9 cellular contexts compared by ENCODE assay signal in genomic region chr12:95820096-95820703, GRCh38. TPM values are rescaled to one million over a fixed set of nuclear protein-coding genes. Genes with fewer than 3 reads are reported as not detected.
DNase-seq lines count a peak whose midpoint lies in the region; ATAC-seq and TF ChIP-seq lines count a peak whose summit lies in the region.
"Had no signal": no experiment of that assay in that cellular context is flagged by ENCODE, and none has a peak within 500 bp of the region (broad histone marks: within the 10 kb centered on the region; RNA-seq: fewer than 3 reads in every experiment).

No MANE protein-coding gene starts in this region.

- H3K9me3 Mint-ChIP-seq in activated naive CD4-positive, alpha-beta T cell treated with anti-CD3 and anti-CD28 coated beads, Interleukin-2, amount 50 U/mL, for 72 hours, result no peaks in the 10 kb centered on the region
- H3K9me3 Mint-ChIP-seq: activated naive CD8-positive, alpha-beta T cell treated with anti-CD3 and anti-CD28 coated beads, Interleukin-2, amount 10 ng/mL, durations not matched to agents 7 days and 5 days had no signal

- no peaks in the 10 kb centered on the region for H3K9me2 ChIP-seq in OCI-LY7 (ENCODE audit: insufficient read depth, low read length)

- H3K36me3 ChIP-seq in OCI-LY7 (ENCODE audit: insufficient read depth, low read length) (no peaks in the 10 kb centered on the region), esophagus squamous epithelium (no peaks in the 10 kb centered on the region)

- H3K27me3 ChIP-seq in esophagus squamous epithelium, result no peaks in the 10 kb centered on the region

- TF ChIP-seq CTCF in OCI-LY7 (conservative IDR thresholded peaks at IDR 0.05; ENCODE audit: low read length), result peak; percentile 45
- TF ChIP-seq CTCF in esophagus squamous epithelium (IDR thresholded peaks at IDR 0.05), result peak in 5 of 6 experiments; percentile 40 to 65 (median 49)

- H3K9me3 ChIP-seq in OCI-LY7 (ENCODE audit: low read length) (no peaks in the 10 kb centered on the region), esophagus squamous epithelium (no peaks in the 10 kb centered on the region)

- TF ChIP-seq POLR2A in esophagus squamous epithelium (IDR thresholded peaks at IDR 0.05), result no peak

- POLR2A ChIA-PET in OCI-LY7 (lab: Charles Lee), result no interaction called here

- H3K4me2 ChIP-seq in OCI-LY7 (ENCODE audit: low read length), result no peak overlapping the region

- H3K4me1 ChIP-seq in OCI-LY7 (ENCODE audit: insufficient read depth, low read length, poor library complexity, severe bottlenecking) (no peaks in the 10 kb centered on the region), esophagus squamous epithelium (no peaks in the 10 kb centered on the region)

- WGBS in esophagus squamous epithelium, 2 donors, result 0% methylated on average over 1 of the region's 1 CpG

- no peaks in the 10 kb centered on the region for H3K79me2 ChIP-seq in OCI-LY7 (ENCODE audit: insufficient read depth, low read depth, low read length)

- H3K27ac Mint-ChIP-seq in activated naive CD4-positive, alpha-beta T cell treated with anti-CD3 and anti-CD28 coated beads, Interleukin-2, amount 50 U/mL, for 72 hours, result no peak overlapping the region
- H3K27ac Mint-ChIP-seq: activated naive CD8-positive, alpha-beta T cell treated with anti-CD3 and anti-CD28 coated beads, Interleukin-2, amount 10 ng/mL, durations not matched to agents 7 days and 5 days had no signal

- H3K27ac ChIP-seq in OCI-LY7 (ENCODE audit: low read depth, low read length, poor library complexity, severe bottlenecking), result no peak overlapping the region
- H3K27ac ChIP-seq in esophagus squamous epithelium, result no peak overlapping the region

- no peaks in the 10 kb centered on the region for H3K36me3 Mint-ChIP-seq in activated naive CD4-positive, alpha-beta T cell treated with anti-CD3 and anti-CD28 coated beads, Interleukin-2, amount 50 U/mL, for 72 hours
- H3K36me3 Mint-ChIP-seq: activated naive CD8-positive, alpha-beta T cell treated with anti-CD3 and anti-CD28 coated beads, Interleukin-2, amount 10 ng/mL, durations not matched to agents 7 days and 5 days had no signal

- no TSS peak for BruUV-seq in OCI-LY7 (replicated peaks; lab: Mats Ljungman, UMichigan)

- intact Hi-C loops in OCI-LY7 (cut with micrococcal nuclease; ENCODE audit: unreplicated experiment) (no loop called here), esophagus squamous epithelium (cut with DNase I) (no loop called here)

- CTCF ChIA-PET in OCI-LY7 (lab: Charles Lee; ENCODE audit: unreplicated experiment), result no interaction called here

- no peak overlapping the region for H2AFZ ChIP-seq in OCI-LY7 (ENCODE audit: low read length)

- no peaks in the 10 kb centered on the region for H4K20me1 ChIP-seq in OCI-LY7 (ENCODE audit: insufficient read depth, low read length)

- peak; percentile 51 for DNase-seq in AG08396 (ENCODE audit: low spot score)
- DNase-seq in HPDE6-E6E7 (ENCODE audit: extremely low spot score), result peak; percentile 55
- DNase-seq in OCI-LY7 (ENCODE audit: low spot score), result no peak
- DNase-seq in esophagus squamous epithelium (lab: John Stamatoyannopoulos, UW), result no peak
- DNase-seq in renal cortical epithelial cell (ENCODE audit: low read depth), result peak; percentile 63
- DNase-seq in activated naive CD4-positive, alpha-beta T cell treated with anti-CD3 and anti-CD28 coated beads, Interleukin-2, amount 50 U/mL, for 72 hours (ENCODE audit: low spot score in 2 of 2), result no peak
- DNase-seq: activated naive CD8-positive, alpha-beta T cell treated with anti-CD3 and anti-CD28 coated beads, Interleukin-2, amount 10 ng/mL, durations not matched to agents 7 days and 5 days had no signal

- ATAC-seq in activated naive CD4-positive, alpha-beta T cell treated with anti-CD3 and anti-CD28 coated beads, Interleukin-2, amount 50 U/mL, for 72 hours, result no peak
- ATAC-seq in GM21576 (IDR thresholded peaks at IDR 0.05; ENCODE audit: unreplicated experiment), result no peak
- ATAC-seq in GM18502 (IDR thresholded peaks at IDR 0.05; ENCODE audit: poor library complexity, unreplicated experiment), result no peak

- H3K4me3 ChIP-seq in OCI-LY7 (ENCODE audit: low read depth, low read length, poor library complexity, severe bottlenecking) (no peak overlapping the region), esophagus squamous epithelium (no peak overlapping the region)

RNA-seq across cellular contexts. Expression of gene NTN4, which starts 29.6 kb away (rescaled TPM):
- total RNA-seq in OCI-LY7 (2014; rRNA removed; shearing (Covaris generic)), result not detected in 2 replicates
- total RNA-seq in OCI-LY7 (2022) (not detected in 2 replicates), esophagus squamous epithelium (10 to 100 TPM in 2 of 4 donors, 1 to 10 TPM in 2; 5.0 to 22.5 (median 12.4) TPM), renal cortical epithelial cell (115 and 253 TPM in 2 replicates)
- total RNA-seq in activated naive CD4-positive, alpha-beta T cell treated with anti-CD3 and anti-CD28 coated beads, Interleukin-2, amount 50 U/mL, for 72 hours, result not detected

RNA-seq across cellular contexts. Expression of gene SNRPF, which starts 38.6 kb away (rescaled TPM):
- 34.9 and 38.4 TPM in 2 replicates for total RNA-seq in OCI-LY7 (2014; rRNA removed; shearing (Covaris generic))
- total RNA-seq in OCI-LY7 (2022), result 43.5 and 53.2 TPM in 2 replicates
- 10 to 100 TPM in 2 of 4 donors, 1 to 10 TPM in 2; 2.7 to 16.3 (median 9.2) TPM for total RNA-seq in esophagus squamous epithelium
- total RNA-seq in renal cortical epithelial cell, result 8.2 and 12.7 TPM in 2 replicates
- 10 to 100 TPM; 43.9 to 56.2 TPM for total RNA-seq in activated naive CD4-positive, alpha-beta T cell treated with anti-CD3 and anti-CD28 coated beads, Interleukin-2, amount 50 U/mL, for 72 hours

Comparison
In these comparisons a context has a peak if more than half of its experiments do, and no peak if none do; other contexts are left out.
1. DNase-seq: peak in AG08396 (single experiment), HPDE6-E6E7 (single experiment) and renal cortical epithelial cell (single experiment); none in OCI-LY7 (single experiment), esophagus squamous epithelium (single experiment) and activated naive CD4-positive, alpha-beta T cell treated with anti-CD3 and anti-CD28 coated beads, Interleukin-2, amount 50 U/mL, for 72 hours (0 of 2).